In the genomic region with DNA sequence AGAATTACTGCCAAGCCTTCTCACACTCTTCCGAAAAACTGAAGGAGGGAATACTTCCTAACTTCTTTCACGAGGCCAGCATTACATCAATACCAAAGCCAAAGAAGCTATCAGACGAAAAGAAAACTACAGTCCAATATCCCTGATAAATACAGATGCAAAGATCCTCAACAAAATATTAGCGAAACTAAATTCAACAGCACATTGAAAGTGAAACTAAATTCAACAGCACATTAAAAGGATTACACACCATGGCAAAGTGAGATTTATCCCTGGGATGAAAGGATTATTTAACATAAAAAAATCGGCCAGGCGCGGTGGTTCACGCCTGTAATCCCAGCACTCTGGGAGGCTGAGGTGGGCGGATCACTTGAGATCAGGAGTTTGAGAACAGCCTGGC, we compare ENCODE assay signal across 1 cellular context.
TF ChIP-seq lines count a peak whose summit lies in the region.

No MANE protein-coding gene starts in this region.

TF ChIP-seq in SK-N-SH treated with all-trans-retinoic acid at 6 μM for 48 hours, 23 proteins besides CTCF, POLR2A, EP300 and RAD21 (continued from another document):
- TF ChIP-seq, protein P1, sequence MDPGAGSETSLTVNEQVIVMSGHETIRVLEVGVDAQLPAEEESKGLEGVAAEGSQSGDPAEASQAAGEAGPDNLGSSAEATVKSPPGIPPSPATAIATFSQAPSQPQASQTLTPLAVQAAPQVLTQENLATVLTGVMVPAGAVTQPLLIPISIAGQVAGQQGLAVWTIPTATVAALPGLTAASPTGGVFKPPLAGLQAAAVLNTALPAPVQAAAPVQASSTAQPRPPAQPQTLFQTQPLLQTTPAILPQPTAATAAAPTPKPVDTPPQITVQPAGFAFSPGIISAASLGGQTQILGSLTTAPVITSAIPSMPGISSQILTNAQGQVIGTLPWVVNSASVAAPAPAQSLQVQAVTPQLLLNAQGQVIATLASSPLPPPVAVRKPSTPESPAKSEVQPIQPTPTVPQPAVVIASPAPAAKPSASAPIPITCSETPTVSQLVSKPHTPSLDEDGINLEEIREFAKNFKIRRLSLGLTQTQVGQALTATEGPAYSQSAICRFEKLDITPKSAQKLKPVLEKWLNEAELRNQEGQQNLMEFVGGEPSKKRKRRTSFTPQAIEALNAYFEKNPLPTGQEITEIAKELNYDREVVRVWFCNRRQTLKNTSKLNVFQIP (CRISPR knock-in tag; IDR thresholded peaks at IDR 0.05; ENCODE audit: borderline replicate concordance, low read depth) = no peak
TF ChIP-seq in SK-N-SH treated with all-trans-retinoic acid at 6 μM for 48 hours: peak in this region for 0.
